ENCODE assay signal across 1 cellular context in the genomic region with DNA sequence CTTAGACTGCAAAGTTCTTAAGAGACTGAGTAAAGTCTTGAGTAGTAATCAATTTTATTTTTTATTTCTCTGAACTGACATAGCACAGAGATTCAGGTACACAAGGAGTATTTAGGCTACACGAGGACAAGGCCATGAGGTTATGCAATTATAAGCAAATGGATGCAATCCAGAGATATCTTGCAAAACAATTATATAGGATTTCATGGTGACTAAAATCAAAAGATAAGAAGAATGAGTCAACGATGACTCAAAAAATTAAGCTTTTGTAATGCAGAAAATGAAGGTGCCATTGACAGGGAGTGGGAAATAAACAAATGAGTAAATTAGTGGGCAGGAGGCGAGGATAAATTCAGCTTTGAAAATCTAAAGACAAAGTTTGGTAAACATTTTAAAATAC.
TF ChIP-seq lines count a peak whose summit lies in the region.

No MANE protein-coding gene starts in this region.

TF ChIP-seq in HEK293, 187 proteins besides CTCF, POLR2A, EP300 and RAD21 (continued from another document):
- TF ChIP-seq, protein P1, sequence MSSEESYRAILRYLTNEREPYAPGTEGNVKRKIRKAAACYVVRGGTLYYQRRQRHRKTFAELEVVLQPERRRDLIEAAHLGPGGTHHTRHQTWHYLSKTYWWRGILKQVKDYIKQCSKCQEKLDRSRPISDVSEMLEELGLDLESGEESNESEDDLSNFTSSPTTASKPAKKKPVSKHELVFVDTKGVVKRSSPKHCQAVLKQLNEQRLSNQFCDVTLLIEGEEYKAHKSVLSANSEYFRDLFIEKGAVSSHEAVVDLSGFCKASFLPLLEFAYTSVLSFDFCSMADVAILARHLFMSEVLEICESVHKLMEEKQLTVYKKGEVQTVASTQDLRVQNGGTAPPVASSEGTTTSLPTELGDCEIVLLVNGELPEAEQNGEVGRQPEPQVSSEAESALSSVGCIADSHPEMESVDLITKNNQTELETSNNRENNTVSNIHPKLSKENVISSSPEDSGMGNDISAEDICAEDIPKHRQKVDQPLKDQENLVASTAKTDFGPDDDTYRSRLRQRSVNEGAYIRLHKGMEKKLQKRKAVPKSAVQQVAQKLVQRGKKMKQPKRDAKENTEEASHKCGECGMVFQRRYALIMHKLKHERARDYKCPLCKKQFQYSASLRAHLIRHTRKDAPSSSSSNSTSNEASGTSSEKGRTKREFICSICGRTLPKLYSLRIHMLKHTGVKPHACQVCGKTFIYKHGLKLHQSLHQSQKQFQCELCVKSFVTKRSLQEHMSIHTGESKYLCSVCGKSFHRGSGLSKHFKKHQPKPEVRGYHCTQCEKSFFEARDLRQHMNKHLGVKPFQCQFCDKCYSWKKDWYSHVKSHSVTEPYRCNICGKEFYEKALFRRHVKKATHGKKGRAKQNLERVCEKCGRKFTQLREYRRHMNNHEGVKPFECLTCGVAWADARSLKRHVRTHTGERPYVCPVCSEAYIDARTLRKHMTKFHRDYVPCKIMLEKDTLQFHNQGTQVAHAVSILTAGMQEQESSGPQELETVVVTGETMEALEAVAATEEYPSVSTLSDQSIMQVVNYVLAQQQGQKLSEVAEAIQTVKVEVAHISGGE (tag by site-specific recombination; conservative IDR thresholded peaks at IDR 0.05; ENCODE audit: low read depth) = no peak
- TF ChIP-seq, protein P2, sequence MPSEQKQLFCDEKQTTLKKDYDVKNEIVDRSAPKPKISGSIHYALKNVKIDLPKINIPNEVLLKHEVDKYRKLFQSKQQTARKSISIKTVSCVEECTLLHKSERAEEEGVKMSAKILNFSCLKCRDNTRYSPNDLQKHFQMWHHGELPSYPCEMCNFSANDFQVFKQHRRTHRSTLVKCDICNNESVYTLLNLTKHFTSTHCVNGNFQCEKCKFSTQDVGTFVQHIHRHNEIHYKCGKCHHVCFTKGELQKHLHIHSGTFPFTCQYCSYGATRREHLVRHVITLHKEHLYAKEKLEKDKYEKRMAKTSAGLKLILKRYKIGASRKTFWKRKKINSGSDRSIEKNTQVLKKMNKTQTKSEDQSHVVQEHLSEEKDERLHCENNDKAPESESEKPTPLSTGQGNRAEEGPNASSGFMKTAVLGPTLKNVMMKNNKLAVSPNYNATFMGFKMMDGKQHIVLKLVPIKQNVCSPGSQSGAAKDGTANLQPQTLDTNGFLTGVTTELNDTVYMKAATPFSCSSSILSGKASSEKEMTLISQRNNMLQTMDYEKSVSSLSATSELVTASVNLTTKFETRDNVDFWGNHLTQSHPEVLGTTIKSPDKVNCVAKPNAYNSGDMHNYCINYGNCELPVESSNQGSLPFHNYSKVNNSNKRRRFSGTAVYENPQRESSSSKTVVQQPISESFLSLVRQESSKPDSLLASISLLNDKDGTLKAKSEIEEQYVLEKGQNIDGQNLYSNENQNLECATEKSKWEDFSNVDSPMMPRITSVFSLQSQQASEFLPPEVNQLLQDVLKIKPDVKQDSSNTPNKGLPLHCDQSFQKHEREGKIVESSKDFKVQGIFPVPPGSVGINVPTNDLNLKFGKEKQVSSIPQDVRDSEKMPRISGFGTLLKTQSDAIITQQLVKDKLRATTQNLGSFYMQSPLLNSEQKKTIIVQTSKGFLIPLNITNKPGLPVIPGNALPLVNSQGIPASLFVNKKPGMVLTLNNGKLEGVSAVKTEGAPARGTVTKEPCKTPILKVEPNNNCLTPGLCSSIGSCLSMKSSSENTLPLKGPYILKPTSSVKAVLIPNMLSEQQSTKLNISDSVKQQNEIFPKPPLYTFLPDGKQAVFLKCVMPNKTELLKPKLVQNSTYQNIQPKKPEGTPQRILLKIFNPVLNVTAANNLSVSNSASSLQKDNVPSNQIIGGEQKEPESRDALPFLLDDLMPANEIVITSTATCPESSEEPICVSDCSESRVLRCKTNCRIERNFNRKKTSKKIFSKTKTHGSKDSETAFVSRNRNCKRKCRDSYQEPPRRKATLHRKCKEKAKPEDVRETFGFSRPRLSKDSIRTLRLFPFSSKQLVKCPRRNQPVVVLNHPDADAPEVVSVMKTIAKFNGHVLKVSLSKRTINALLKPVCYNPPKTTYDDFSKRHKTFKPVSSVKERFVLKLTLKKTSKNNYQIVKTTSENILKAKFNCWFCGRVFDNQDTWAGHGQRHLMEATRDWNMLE (tag by site-specific recombination; conservative IDR thresholded peaks at IDR 0.05; ENCODE audit: low read depth) = 0 out of 2 replicates have a peak, but pooled peaks have one; percentile 40
- TF ChIP-seq ZNF558 (tag by site-specific recombination; IDR thresholded peaks at IDR 0.05) = peak; percentile 64; the same call in 1 of the 2 replicates
- no peak for TF ChIP-seq ZNF335 (tag by site-specific recombination; conservative IDR thresholded peaks at IDR 0.05)
- TF ChIP-seq, protein P3, sequence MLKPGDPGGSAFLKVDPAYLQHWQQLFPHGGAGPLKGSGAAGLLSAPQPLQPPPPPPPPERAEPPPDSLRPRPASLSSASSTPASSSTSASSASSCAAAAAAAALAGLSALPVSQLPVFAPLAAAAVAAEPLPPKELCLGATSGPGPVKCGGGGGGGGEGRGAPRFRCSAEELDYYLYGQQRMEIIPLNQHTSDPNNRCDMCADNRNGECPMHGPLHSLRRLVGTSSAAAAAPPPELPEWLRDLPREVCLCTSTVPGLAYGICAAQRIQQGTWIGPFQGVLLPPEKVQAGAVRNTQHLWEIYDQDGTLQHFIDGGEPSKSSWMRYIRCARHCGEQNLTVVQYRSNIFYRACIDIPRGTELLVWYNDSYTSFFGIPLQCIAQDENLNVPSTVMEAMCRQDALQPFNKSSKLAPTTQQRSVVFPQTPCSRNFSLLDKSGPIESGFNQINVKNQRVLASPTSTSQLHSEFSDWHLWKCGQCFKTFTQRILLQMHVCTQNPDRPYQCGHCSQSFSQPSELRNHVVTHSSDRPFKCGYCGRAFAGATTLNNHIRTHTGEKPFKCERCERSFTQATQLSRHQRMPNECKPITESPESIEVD (tag by site-specific recombination; IDR thresholded peaks at IDR 0.05) = peak; percentile 21; the same call in 1 of the 2 replicates
- TF ChIP-seq, protein P4, sequence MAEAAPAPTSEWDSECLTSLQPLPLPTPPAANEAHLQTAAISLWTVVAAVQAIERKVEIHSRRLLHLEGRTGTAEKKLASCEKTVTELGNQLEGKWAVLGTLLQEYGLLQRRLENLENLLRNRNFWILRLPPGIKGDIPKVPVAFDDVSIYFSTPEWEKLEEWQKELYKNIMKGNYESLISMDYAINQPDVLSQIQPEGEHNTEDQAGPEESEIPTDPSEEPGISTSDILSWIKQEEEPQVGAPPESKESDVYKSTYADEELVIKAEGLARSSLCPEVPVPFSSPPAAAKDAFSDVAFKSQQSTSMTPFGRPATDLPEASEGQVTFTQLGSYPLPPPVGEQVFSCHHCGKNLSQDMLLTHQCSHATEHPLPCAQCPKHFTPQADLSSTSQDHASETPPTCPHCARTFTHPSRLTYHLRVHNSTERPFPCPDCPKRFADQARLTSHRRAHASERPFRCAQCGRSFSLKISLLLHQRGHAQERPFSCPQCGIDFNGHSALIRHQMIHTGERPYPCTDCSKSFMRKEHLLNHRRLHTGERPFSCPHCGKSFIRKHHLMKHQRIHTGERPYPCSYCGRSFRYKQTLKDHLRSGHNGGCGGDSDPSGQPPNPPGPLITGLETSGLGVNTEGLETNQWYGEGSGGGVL (tag by site-specific recombination; IDR thresholded peaks at IDR 0.05) = peak; percentile 46
- no peak for TF ChIP-seq PRDM1 (tag by site-specific recombination; IDR thresholded peaks at IDR 0.05)
- TF ChIP-seq ZSCAN16 (tag by site-specific recombination; IDR thresholded peaks at IDR 0.05) = no peak
- TF ChIP-seq, protein P5, sequence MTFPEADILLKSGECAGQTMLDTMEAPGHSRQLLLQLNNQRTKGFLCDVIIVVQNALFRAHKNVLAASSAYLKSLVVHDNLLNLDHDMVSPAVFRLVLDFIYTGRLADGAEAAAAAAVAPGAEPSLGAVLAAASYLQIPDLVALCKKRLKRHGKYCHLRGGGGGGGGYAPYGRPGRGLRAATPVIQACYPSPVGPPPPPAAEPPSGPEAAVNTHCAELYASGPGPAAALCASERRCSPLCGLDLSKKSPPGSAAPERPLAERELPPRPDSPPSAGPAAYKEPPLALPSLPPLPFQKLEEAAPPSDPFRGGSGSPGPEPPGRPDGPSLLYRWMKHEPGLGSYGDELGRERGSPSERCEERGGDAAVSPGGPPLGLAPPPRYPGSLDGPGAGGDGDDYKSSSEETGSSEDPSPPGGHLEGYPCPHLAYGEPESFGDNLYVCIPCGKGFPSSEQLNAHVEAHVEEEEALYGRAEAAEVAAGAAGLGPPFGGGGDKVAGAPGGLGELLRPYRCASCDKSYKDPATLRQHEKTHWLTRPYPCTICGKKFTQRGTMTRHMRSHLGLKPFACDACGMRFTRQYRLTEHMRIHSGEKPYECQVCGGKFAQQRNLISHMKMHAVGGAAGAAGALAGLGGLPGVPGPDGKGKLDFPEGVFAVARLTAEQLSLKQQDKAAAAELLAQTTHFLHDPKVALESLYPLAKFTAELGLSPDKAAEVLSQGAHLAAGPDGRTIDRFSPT (tag by site-specific recombination; IDR thresholded peaks at IDR 0.05) = peak; percentile 72; the same call in 1 of the 2 replicates
- TF ChIP-seq, protein P6, sequence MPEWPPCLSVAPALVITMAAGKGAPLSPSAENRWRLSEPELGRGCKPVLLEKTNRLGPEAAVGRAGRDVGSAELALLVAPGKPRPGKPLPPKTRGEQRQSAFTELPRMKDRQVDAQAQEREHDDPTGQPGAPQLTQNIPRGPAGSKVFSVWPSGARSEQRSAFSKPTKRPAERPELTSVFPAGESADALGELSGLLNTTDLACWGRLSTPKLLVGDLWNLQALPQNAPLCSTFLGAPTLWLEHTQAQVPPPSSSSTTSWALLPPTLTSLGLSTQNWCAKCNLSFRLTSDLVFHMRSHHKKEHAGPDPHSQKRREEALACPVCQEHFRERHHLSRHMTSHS (tag by site-specific recombination; IDR thresholded peaks at IDR 0.05) = no peak
- 0 out of 2 replicates have a peak, but pooled peaks have one; percentile 20 for TF ChIP-seq ZNF394 (tag by site-specific recombination; IDR thresholded peaks at IDR 0.05; ENCODE audit: borderline replicate concordance)
- TF ChIP-seq, protein P7, sequence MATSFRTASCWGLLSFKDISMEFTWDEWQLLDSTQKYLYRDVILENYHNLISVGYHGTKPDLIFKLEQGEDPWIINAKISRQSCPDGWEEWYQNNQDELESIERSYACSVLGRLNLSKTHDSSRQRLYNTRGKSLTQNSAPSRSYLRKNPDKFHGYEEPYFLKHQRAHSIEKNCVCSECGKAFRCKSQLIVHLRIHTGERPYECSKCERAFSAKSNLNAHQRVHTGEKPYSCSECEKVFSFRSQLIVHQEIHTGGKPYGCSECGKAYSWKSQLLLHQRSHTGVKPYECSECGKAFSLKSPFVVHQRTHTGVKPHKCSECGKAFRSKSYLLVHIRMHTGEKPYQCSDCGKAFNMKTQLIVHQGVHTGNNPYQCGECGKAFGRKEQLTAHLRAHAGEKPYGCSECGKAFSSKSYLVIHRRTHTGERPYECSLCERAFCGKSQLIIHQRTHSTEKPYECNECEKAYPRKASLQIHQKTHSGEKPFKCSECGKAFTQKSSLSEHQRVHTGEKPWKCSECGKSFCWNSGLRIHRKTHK (tag by site-specific recombination; IDR thresholded peaks at IDR 0.05) = 0 out of 2 replicates have a peak, but pooled peaks have one; percentile 19
- 0 out of 2 replicates have a peak, but pooled peaks have one; percentile 46 for TF ChIP-seq ZEB2 (tag by site-specific recombination; IDR thresholded peaks at IDR 0.05)
- peak; percentile 48 for TF ChIP-seq SP7 (tag by site-specific recombination; IDR thresholded peaks at IDR 0.05)
TF ChIP-seq in HEK293: peak in this region for 13.
